Comparison of ENCODE assay signal across 8 cellular contexts in the genomic region with DNA sequence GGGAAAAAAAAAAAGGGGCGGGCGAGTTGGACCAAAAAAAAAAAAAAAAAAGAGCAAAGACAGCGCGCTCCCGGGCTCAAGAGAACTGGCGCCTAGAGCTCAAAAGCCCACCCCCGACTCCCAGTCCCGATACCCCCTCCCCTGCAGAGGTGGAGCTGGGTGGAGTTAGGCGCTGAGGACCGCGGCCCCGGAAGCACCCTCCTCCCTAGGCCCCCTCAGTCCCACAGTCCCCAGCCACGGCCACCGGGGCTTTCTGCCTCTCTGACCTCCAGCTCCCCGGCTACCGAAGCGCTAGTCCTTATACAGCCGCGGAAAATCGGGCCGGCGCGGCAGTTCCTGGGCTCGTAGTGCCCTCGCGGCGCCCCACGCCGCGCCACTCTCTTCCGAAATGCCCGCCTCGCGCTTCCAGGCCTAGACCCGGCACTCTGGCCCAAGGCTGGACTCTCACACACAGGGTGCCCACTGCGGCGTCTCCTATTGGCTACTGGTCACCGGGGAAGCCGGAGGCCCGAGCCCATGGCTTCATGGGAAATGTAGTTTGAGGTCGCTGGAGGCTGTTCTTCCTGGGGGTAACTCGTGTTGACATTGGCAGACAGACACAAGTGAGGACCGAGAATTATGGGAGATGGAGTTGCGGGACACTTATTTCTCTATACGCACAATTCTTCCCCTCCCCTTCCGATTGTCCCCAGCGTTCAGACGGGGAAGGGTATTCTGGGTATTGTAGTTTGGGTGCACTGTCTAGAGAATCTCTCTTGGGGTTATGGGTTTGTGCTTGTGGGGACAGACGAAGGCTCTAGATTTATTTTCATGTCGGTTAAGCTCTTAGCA. TPM values are rescaled to one million over a fixed set of nuclear protein-coding genes. Genes with fewer than 3 reads are reported as not detected.
DNase-seq lines count a peak whose midpoint lies in the region; ATAC-seq and TF ChIP-seq lines count a peak whose summit lies in the region.

A gene with protein sequence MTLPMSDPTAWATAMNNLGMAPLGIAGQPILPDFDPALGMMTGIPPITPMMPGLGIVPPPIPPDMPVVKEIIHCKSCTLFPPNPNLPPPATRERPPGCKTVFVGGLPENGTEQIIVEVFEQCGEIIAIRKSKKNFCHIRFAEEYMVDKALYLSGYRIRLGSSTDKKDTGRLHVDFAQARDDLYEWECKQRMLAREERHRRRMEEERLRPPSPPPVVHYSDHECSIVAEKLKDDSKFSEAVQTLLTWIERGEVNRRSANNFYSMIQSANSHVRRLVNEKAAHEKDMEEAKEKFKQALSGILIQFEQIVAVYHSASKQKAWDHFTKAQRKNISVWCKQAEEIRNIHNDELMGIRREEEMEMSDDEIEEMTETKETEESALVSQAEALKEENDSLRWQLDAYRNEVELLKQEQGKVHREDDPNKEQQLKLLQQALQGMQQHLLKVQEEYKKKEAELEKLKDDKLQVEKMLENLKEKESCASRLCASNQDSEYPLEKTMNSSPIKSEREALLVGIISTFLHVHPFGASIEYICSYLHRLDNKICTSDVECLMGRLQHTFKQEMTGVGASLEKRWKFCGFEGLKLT (minus strand): TSS at position 427 of the 831 bp plus-strand sequence. CDS start 199,993 bp downstream, outside the sequence.

- TF ChIP-seq CTCF in SK-N-SH (IDR thresholded peaks at IDR 0.05): no peak
- TF ChIP-seq CTCF in omental fat pad (IDR thresholded peaks at IDR 0.05): no peak
- TF ChIP-seq CTCF in testis (IDR thresholded peaks at IDR 0.05): peak in 1 of 3 experiments; percentile 10

- H3K9me3 ChIP-seq in SK-N-SH (no peaks in the 10 kb centered on the region), testis (no peaks in the 10 kb centered on the region)

- POLR2A ChIA-PET in SK-N-SH (lab: Yijun Ruan, JAX): interaction anchor here (1.2 kb wide), 1 partner anchor 327 kb away, joined by 5 read pairs; no protein-coding TSS in a partner anchor

- TF ChIP-seq EP300 in SK-N-SH (IDR thresholded peaks at IDR 0.05; ENCODE audit: borderline replicate concordance in 1 of 2, low read depth in 1 of 2, low read length in 1 of 2): peak in 1 of 2 experiments; percentile 20; a peak in 1 of 4 replicates

- ATAC-seq in HG02571 (IDR thresholded peaks at IDR 0.05; ENCODE audit: unreplicated experiment) (peak; percentile 98), omental fat pad (ENCODE audit: low FRiP score) (peak; percentile 100)

- peak; percentile 91 for DNase-seq in GM04504 (ENCODE audit: low read depth)
- DNase-seq in NCI-H1048 (lab: John Stamatoyannopoulos, UW): peak; percentile 60
- peak; percentile 81 for DNase-seq in SK-N-SH
- peak; percentile 73 for DNase-seq in activated naive CD4-positive, alpha-beta T cell treated with anti-CD3 and anti-CD28 coated beads, Interleukin-2, amount 50 U/mL, for 16 hours
- peak; percentile 77 for DNase-seq in glomerular endothelial cell (ENCODE audit: extremely low read depth, low read depth, low spot score)
- DNase-seq in omental fat pad (ENCODE audit: low spot score): peak; percentile 59
- peak; percentile 96 for DNase-seq in testis

- H3K4me2 ChIP-seq in SK-N-SH: peak within 1 kb of the TSS; percentile 90

- TF ChIP-seq RAD21 in SK-N-SH (IDR thresholded peaks at IDR 0.05; ENCODE audit: low read length): no peak

- H3K79me2 ChIP-seq in SK-N-SH (ENCODE audit: insufficient read depth): no peaks in the 10 kb centered on the region

- H3K27me3 ChIP-seq in SK-N-SH (ENCODE audit: insufficient read depth): no peaks in the 10 kb centered on the region
- H3K27me3 ChIP-seq in testis: no peaks in the 10 kb centered on the region

- intact Hi-C loops in testis (cut with DNase I; ENCODE audit: low total_unique reads): no loop called here

- H3K27ac ChIP-seq in SK-N-SH (ENCODE audit: low read depth in 2 of 2, low read length in 1 of 2) (peak within 1 kb of the TSS; percentile 77 to 91), testis (peak within 1 kb of the TSS; percentile 68 to 76)

- H3K9ac ChIP-seq in SK-N-SH: peak within 1 kb of the TSS; percentile 77

- CTCF ChIA-PET in SK-N-SH (lab: Yijun Ruan, JAX): interaction anchor here (1.1 to 8.8 kb wide), 3 partner anchors 13 to 363 kb away, joined by 3 to 61 read pairs (median 25); no protein-coding TSS in a partner anchor

- peaks cover 6% of the 10 kb centered on the region in 2 experiments for H3K36me3 ChIP-seq in SK-N-SH (replicated peaks in 1 of 2; ENCODE audit: control insufficient read depth in 1 of 2, insufficient read depth in 2 of 2, low read length in 1 of 2)
- H3K36me3 ChIP-seq in testis (ENCODE audit: low read depth, missing control alignments): no peaks in the 10 kb centered on the region

- no peaks in the 10 kb centered on the region for H3K9me2 ChIP-seq in SK-N-SH

- under 1% methylated on average over 20 of the region's 50 CpGs for WGBS in SK-N-SH (ENCODE audit: low lambda C conversion rate)
- WGBS in testis, 2 donors: 0 to 3% methylated on average over 16 to 25 of the region's 50 CpGs

- peak; percentile 22 for TF ChIP-seq POLR2A in testis (IDR thresholded peaks at IDR 0.05)

- H2AFZ ChIP-seq in SK-N-SH (ENCODE audit: low read depth): peak within 1 kb of the TSS; percentile 77

- H3F3A ChIP-seq in SK-N-SH (replicated peaks; ENCODE audit: insufficient read depth): no peaks in the 10 kb centered on the region

- no peaks in the 10 kb centered on the region for H4K20me1 ChIP-seq in SK-N-SH (ENCODE audit: insufficient read depth)

- H3K4me3 ChIP-seq in SK-N-SH (ENCODE audit: low read depth in 2 of 2, low read length in 1 of 2) (peak within 1 kb of the TSS; percentile 71 to 72), testis (peak within 1 kb of the TSS; percentile 64 to 70)

- H3K4me1 ChIP-seq in SK-N-SH (ENCODE audit: control insufficient read depth in 1 of 2, insufficient read depth in 2 of 2, low read depth in 1 of 2, low read length in 1 of 2): no peaks in the 10 kb centered on the region; a peak in 1 of 4 replicates
- no peaks in the 10 kb centered on the region for H3K4me1 ChIP-seq in testis

TF ChIP-seq in SK-N-SH, 30 proteins besides CTCF, POLR2A, EP300 and RAD21 (continues in another document):
- TF ChIP-seq MEF2A (IDR thresholded peaks at IDR 0.05; ENCODE audit: borderline replicate concordance, low read depth) (no peak), YY1 (IDR thresholded peaks at IDR 0.05; ENCODE audit: low read depth) (peak; percentile 65), NFIC (IDR thresholded peaks at IDR 0.05; ENCODE audit: borderline replicate concordance) (peak; percentile 60), TAF1 (IDR thresholded peaks at IDR 0.05; ENCODE audit: borderline replicate concordance, low read depth, low read length) (no peak; the same call in 1 of the 2 replicates), NRF1 (IDR thresholded peaks at IDR 0.05; ENCODE audit: low read depth, low read length) (no peak), POLR2AphosphoS5 (IDR thresholded peaks at IDR 0.05; ENCODE audit: low read depth, low read length) (peak; percentile 87), RCOR1 (IDR thresholded peaks at IDR 0.05; ENCODE audit: low read length) (no peak), JUND (IDR thresholded peaks at IDR 0.05) (no peak), TCF12 (IDR thresholded peaks at IDR 0.05) (no peak; the same call in 1 of the 2 replicates), FOSL2 (IDR thresholded peaks at IDR 0.05; ENCODE audit: borderline replicate concordance, low read depth) (no peak), SIN3A (IDR thresholded peaks at IDR 0.05; ENCODE audit: borderline replicate concordance, low read depth, low read length) (no peak), TEAD4 (IDR thresholded peaks at IDR 0.05; ENCODE audit: borderline replicate concordance, insufficient read depth) (no peak), GABPA (IDR thresholded peaks at IDR 0.05; ENCODE audit: low read depth) (peak; percentile 86)
- TF ChIP-seq, protein P1, sequence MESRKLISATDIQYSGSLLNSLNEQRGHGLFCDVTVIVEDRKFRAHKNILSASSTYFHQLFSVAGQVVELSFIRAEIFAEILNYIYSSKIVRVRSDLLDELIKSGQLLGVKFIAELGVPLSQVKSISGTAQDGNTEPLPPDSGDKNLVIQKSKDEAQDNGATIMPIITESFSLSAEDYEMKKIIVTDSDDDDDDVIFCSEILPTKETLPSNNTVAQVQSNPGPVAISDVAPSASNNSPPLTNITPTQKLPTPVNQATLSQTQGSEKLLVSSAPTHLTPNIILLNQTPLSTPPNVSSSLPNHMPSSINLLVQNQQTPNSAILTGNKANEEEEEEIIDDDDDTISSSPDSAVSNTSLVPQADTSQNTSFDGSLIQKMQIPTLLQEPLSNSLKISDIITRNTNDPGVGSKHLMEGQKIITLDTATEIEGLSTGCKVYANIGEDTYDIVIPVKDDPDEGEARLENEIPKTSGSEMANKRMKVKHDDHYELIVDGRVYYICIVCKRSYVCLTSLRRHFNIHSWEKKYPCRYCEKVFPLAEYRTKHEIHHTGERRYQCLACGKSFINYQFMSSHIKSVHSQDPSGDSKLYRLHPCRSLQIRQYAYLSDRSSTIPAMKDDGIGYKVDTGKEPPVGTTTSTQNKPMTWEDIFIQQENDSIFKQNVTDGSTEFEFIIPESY (IDR thresholded peaks at IDR 0.05; ENCODE audit: borderline replicate concordance, low read depth): peak; percentile 18; the same call in 1 of the 2 replicates
- TF ChIP-seq, protein P2, sequence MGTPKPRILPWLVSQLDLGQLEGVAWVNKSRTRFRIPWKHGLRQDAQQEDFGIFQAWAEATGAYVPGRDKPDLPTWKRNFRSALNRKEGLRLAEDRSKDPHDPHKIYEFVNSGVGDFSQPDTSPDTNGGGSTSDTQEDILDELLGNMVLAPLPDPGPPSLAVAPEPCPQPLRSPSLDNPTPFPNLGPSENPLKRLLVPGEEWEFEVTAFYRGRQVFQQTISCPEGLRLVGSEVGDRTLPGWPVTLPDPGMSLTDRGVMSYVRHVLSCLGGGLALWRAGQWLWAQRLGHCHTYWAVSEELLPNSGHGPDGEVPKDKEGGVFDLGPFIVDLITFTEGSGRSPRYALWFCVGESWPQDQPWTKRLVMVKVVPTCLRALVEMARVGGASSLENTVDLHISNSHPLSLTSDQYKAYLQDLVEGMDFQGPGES (IDR thresholded peaks at IDR 0.05; ENCODE audit: low read depth, low read length): no peak
- TF ChIP-seq, protein P3, sequence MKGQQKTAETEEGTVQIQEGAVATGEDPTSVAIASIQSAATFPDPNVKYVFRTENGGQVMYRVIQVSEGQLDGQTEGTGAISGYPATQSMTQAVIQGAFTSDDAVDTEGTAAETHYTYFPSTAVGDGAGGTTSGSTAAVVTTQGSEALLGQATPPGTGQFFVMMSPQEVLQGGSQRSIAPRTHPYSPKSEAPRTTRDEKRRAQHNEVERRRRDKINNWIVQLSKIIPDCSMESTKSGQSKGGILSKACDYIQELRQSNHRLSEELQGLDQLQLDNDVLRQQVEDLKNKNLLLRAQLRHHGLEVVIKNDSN (IDR thresholded peaks at IDR 0.05; ENCODE audit: borderline replicate concordance, low read depth): peak; percentile 60; the same call in 1 of the 2 replicates

RNA-seq across cellular contexts. Expression of the gene that starts here (rescaled TPM):
- 8.8 and 12.8 TPM in 2 replicates for polyA plus RNA-seq in SK-N-SH (2012; rRNA removed)
- 12.2 TPM in 2 replicates for polyA plus RNA-seq in SK-N-SH (2012; cell fraction: cytosol; rRNA removed)
- 2.9 and 6.3 TPM in 2 replicates for polyA plus RNA-seq in SK-N-SH (2012; cell fraction: nucleus; rRNA removed)
- 9.1 and 14.8 TPM in 2 replicates for total RNA-seq in glomerular endothelial cell
- 10 to 100 TPM; 10.2 to 27.0 (median 12.9) TPM for total RNA-seq in omental fat pad
- total RNA-seq in testis: 10 to 100 TPM; 19.4 to 22.8 TPM
- polyA plus RNA-seq in testis (ENCODE audit: insufficient read depth, low read depth, low replicate concordance): 20.1 TPM

Comparison
In these comparisons a context has a peak if more than half of its experiments do, and no peak if none do; other contexts are left out.
1. Peak in every context shown above with its lines: DNase-seq, ATAC-seq, H3K4me3 ChIP-seq and H3K27ac ChIP-seq.